In the genomic region with DNA sequence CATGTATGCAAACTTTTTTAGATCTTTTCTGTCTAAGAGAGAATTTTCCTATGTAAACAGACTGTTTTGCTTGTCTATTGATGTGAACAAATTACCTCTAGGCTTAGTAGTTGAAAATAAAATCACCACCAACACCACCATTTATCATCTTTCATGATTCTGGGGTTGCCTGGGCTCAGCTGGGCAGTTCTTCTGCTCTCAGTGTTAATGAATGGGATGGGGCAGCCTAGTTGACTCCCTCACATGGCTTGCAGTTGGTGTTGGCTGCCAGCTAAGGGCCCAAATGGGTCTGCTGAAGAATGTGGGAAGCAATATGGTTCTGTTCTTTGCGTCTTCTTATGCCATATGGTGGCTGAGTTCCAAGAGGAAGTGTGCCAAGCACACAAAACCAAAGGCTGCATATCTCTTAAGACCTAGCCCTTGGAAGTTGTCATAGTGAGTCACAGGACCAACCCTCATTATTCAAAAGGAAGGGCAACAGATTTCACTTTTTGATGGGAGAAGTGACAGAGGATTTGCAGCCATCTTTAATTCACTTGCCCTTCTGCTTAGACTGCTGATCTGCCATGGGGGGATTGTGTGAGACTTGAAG, we compare ENCODE assay signal across 1 cellular context.
TF ChIP-seq lines count a peak whose summit lies in the region.

No MANE protein-coding gene starts in this region.

TF ChIP-seq in WTC11, 78 proteins besides CTCF, POLR2A, EP300 and RAD21 (continued from another document):
- TF ChIP-seq ZBTB21 (CRISPR knock-in tag; IDR thresholded peaks at IDR 0.05; ENCODE audit: borderline replicate concordance): no peak
